In genomic region chr17:59525668-59526067, GRCh38 we compare ENCODE assay signal across 36 cellular contexts.
"Had no signal": no experiment of that assay in that cellular context is flagged by ENCODE, and none has a peak within 500 bp of the region (broad histone marks: within the 10 kb centered on the region; RNA-seq: fewer than 3 reads in every experiment).

No MANE protein-coding gene starts in this region.

- H3K36me3 Mint-ChIP-seq: activated CD8-positive, alpha-beta memory T cell treated with anti-CD3 and anti-CD28 coated beads, Interleukin-2, amount 10 ng/mL, durations not matched to agents 7 days and 5 days; activated naive CD4-positive, alpha-beta T cell treated with anti-CD3 and anti-CD28 coated beads, Interleukin-2, amount 10 ng/mL, durations not matched to agents 7 days and 5 days; activated naive CD4-positive, alpha-beta T cell treated with anti-CD3 and anti-CD28 coated beads, Interleukin-2, amount 50 U/mL, for 24 hours; activated naive CD8-positive, alpha-beta T cell; activated naive CD8-positive, alpha-beta T cell treated with anti-CD3 and anti-CD28 coated beads, Interleukin-2, amount 10 ng/mL, durations not matched to agents 7 days and 5 days had no signal

- H3K4me3 ChIP-seq: body of pancreas, breast epithelium had no signal

- H3K36me3 ChIP-seq: brain microvascular endothelial cell, breast epithelium had no signal

- H3K27me3 ChIP-seq: body of pancreas, brain microvascular endothelial cell, breast epithelium had no signal

- H3K9me3 ChIP-seq: body of pancreas, breast epithelium had no signal

- H3K4me1 ChIP-seq: breast epithelium had no signal

- H3K9me3 Mint-ChIP-seq: activated B cell treated with CpG ODN at 0.5 μM for 24 hours; activated CD4-positive, alpha-beta memory T cell treated with anti-CD3 and anti-CD28 coated beads, Interleukin-2, amount 10 ng/mL, durations not matched to agents 7 days and 5 days; activated CD4-positive, alpha-beta T cell treated with anti-CD3 and anti-CD28 coated beads, Interleukin-2, amount 10 ng/mL, durations not matched to agents 7 days and 5 days; activated naive CD4-positive, alpha-beta T cell treated with anti-CD3 and anti-CD28 coated beads, Interleukin-2, amount 10 ng/mL, durations not matched to agents 7 days and 5 days; activated naive CD4-positive, alpha-beta T cell treated with anti-CD3 and anti-CD28 coated beads, Interleukin-2, amount 50 U/mL, for 24 hours; activated naive CD8-positive, alpha-beta T cell treated with anti-CD3 and anti-CD28 coated beads, Interleukin-2, amount 10 ng/mL, durations not matched to agents 7 days and 5 days; activated naive CD8-positive, alpha-beta T cell treated with anti-CD3 and anti-CD28 coated beads, Interleukin-2, amount 50 U/mL, for 24 hours; activated T-cell treated with anti-CD3 and anti-CD28 coated beads, Interleukin-2, amount 50 U/mL, for 24 hours; activated T-helper 2 cell treated with anti-CD3 and anti-CD28 coated beads, Interferon-gamma antibody, Interleukin-2, Interleukin-4, amounts not matched to agents 10 μg/mL and 5 μg/mL and 100 μg/mL, durations not matched to agents 14 hours and 24 hours and 36 hours; T-helper 1 cell treated with Interleukin-12 subunit alpha and Interleukin-12 subunit beta and Interleukin-4 antibody, amounts not matched to agents 30 μg/mL and 1 μg/mL, for 36 hours; T-helper 2 cell treated with Interferon-gamma antibody and Interleukin-4, amounts not matched to agents 5 μg/mL and 100 μg/mL, for 36 hours had no signal

- ATAC-seq: activated CD4-positive, alpha-beta T cell treated with anti-CD3 and anti-CD28 coated beads for 36 hours; activated CD8-positive, alpha-beta memory T cell treated with anti-CD3 and anti-CD28 coated beads, Interleukin-2, amount 10 ng/mL, durations not matched to agents 7 days and 5 days; activated CD8-positive, alpha-beta T cell treated with anti-CD3 and anti-CD28 coated beads, Interleukin-2, amount 10 ng/mL, durations not matched to agents 7 days and 5 days; activated naive CD8-positive, alpha-beta T cell treated with anti-CD3 and anti-CD28 coated beads, Interleukin-2, amount 50 U/mL, for 24 hours; body of pancreas had no signal

- DNase-seq: activated B cell treated with CpG ODN at 0.5 μM for 24 hours; activated CD4-positive, alpha-beta memory T cell treated with anti-CD3 and anti-CD28 coated beads, Interleukin-2, amount 10 ng/mL, durations not matched to agents 7 days and 5 days; activated CD4-positive, alpha-beta T cell treated with anti-CD3 and anti-CD28 coated beads for 1 hour; activated CD4-positive, alpha-beta T cell treated with anti-CD3 and anti-CD28 coated beads for 36 hours; activated CD4-positive, alpha-beta T cell treated with anti-CD3 and anti-CD28 coated beads for 48 hours; activated CD4-positive, alpha-beta T cell treated with anti-CD3 and anti-CD28 coated beads, Interleukin-2, amount 10 ng/mL, durations not matched to agents 7 days and 5 days; activated CD4-positive, alpha-beta T cell treated with anti-CD3 and anti-CD28 coated beads, Interleukin-2, amount 50 U/mL, for 48 hours; activated CD8-positive, alpha-beta memory T cell treated with anti-CD3 and anti-CD28 coated beads for 24 hours; activated CD8-positive, alpha-beta memory T cell treated with anti-CD3 and anti-CD28 coated beads, Interleukin-2, amount 10 ng/mL, durations not matched to agents 7 days and 5 days; activated CD8-positive, alpha-beta memory T cell treated with anti-CD3 and anti-CD28 coated beads, Interleukin-2, amount 50 U/mL, for 48 hours; activated CD8-positive, alpha-beta T cell treated with anti-CD3 and anti-CD28 coated beads, Interleukin-2, amount 10 ng/mL, durations not matched to agents 7 days and 5 days; activated effector memory CD4-positive, alpha-beta T cell treated with Interleukin-2 at 50 U/mL for 16 hours; activated gamma-delta T cell; activated naive CD4-positive, alpha-beta T cell treated with anti-CD3 and anti-CD28 coated beads, Interleukin-2, amount 10 ng/mL, durations not matched to agents 7 days and 5 days; activated naive CD4-positive, alpha-beta T cell treated with Interleukin-2 at 50 U/mL for 16 hours; activated naive CD8-positive, alpha-beta T cell treated with anti-CD3 and anti-CD28 coated beads, Interleukin-2, amount 10 ng/mL, durations not matched to agents 7 days and 5 days; activated naive CD8-positive, alpha-beta T cell treated with anti-CD3 and anti-CD28 coated beads, Interleukin-2, amount 50 U/mL, for 24 hours; activated T-cell treated with anti-CD3 and anti-CD28 coated beads, Interleukin-2, amount 50 U/mL, for 24 hours; activated T-cell treated with anti-CD3 and anti-CD28 coated beads, Interleukin-2, amount 50 U/mL, for 48 hours; amniotic stem cell; aorta; body of pancreas; brain microvascular endothelial cell; central memory CD4-positive, alpha-beta T cell; T-helper 1 cell; T-helper 2 cell; T-helper 9 cell had no signal

- H3K4me3 Mint-ChIP-seq: activated B cell treated with CpG ODN at 0.5 μM for 24 hours; activated CD4-positive, alpha-beta memory T cell treated with anti-CD3 and anti-CD28 coated beads, Interleukin-2, amount 10 ng/mL, durations not matched to agents 7 days and 5 days; activated CD4-positive, alpha-beta T cell treated with anti-CD3 and anti-CD28 coated beads for 36 hours; activated CD4-positive, alpha-beta T cell treated with anti-CD3 and anti-CD28 coated beads, Interleukin-2, amount 10 ng/mL, durations not matched to agents 7 days and 5 days; activated CD8-positive, alpha-beta memory T cell treated with anti-CD3 and anti-CD28 coated beads, Interleukin-2, amount 10 ng/mL, durations not matched to agents 7 days and 5 days; activated CD8-positive, alpha-beta T cell treated with anti-CD3 and anti-CD28 coated beads, Interleukin-2, amount 10 ng/mL, durations not matched to agents 7 days and 5 days; activated naive CD4-positive, alpha-beta T cell treated with anti-CD3 and anti-CD28 coated beads, Interleukin-2, amount 10 ng/mL, durations not matched to agents 7 days and 5 days; activated naive CD4-positive, alpha-beta T cell treated with anti-CD3 and anti-CD28 coated beads, Interleukin-2, amount 50 U/mL, for 24 hours; activated naive CD8-positive, alpha-beta T cell; activated naive CD8-positive, alpha-beta T cell treated with anti-CD3 and anti-CD28 coated beads, Interleukin-2, amount 10 ng/mL, durations not matched to agents 7 days and 5 days; activated naive CD8-positive, alpha-beta T cell treated with anti-CD3 and anti-CD28 coated beads, Interleukin-2, amount 50 U/mL, for 24 hours; activated T-cell treated with anti-CD3 and anti-CD28 coated beads, Interleukin-2, amount 50 U/mL, for 24 hours; T-helper 1 cell treated with Interleukin-12 subunit alpha and Interleukin-12 subunit beta and Interleukin-4 antibody, amounts not matched to agents 30 μg/mL and 1 μg/mL, for 36 hours; T-helper 2 cell treated with Interferon-gamma antibody and Interleukin-4, amounts not matched to agents 5 μg/mL and 100 μg/mL, for 36 hours had no signal

- H3K27ac Mint-ChIP-seq: activated B cell treated with CpG ODN at 0.5 μM for 24 hours; activated CD4-positive, alpha-beta memory T cell treated with anti-CD3 and anti-CD28 coated beads, Interleukin-2, amount 10 ng/mL, durations not matched to agents 7 days and 5 days; activated CD4-positive, alpha-beta T cell treated with anti-CD3 and anti-CD28 coated beads for 36 hours; activated CD4-positive, alpha-beta T cell treated with anti-CD3 and anti-CD28 coated beads, Interleukin-2, amount 10 ng/mL, durations not matched to agents 7 days and 5 days; activated CD8-positive, alpha-beta memory T cell treated with anti-CD3 and anti-CD28 coated beads, Interleukin-2, amount 10 ng/mL, durations not matched to agents 7 days and 5 days; activated CD8-positive, alpha-beta T cell treated with anti-CD3 and anti-CD28 coated beads, Interleukin-2, amount 10 ng/mL, durations not matched to agents 7 days and 5 days; activated naive CD4-positive, alpha-beta T cell treated with anti-CD3 and anti-CD28 coated beads, Interleukin-2, amount 10 ng/mL, durations not matched to agents 7 days and 5 days; activated naive CD4-positive, alpha-beta T cell treated with anti-CD3 and anti-CD28 coated beads, Interleukin-2, amount 50 U/mL, for 24 hours; activated naive CD8-positive, alpha-beta T cell; activated naive CD8-positive, alpha-beta T cell treated with anti-CD3 and anti-CD28 coated beads, Interleukin-2, amount 10 ng/mL, durations not matched to agents 7 days and 5 days; activated naive CD8-positive, alpha-beta T cell treated with anti-CD3 and anti-CD28 coated beads, Interleukin-2, amount 50 U/mL, for 24 hours; activated T-cell treated with anti-CD3 and anti-CD28 coated beads, Interleukin-2, amount 50 U/mL, for 24 hours; activated T-helper 2 cell treated with anti-CD3 and anti-CD28 coated beads, Interferon-gamma antibody, Interleukin-2, Interleukin-4, amounts not matched to agents 10 μg/mL and 5 μg/mL and 100 μg/mL, durations not matched to agents 14 hours and 24 hours and 36 hours; T-helper 1 cell treated with Interleukin-12 subunit alpha and Interleukin-12 subunit beta and Interleukin-4 antibody, amounts not matched to agents 30 μg/mL and 1 μg/mL, for 36 hours; T-helper 2 cell treated with Interferon-gamma antibody and Interleukin-4, amounts not matched to agents 5 μg/mL and 100 μg/mL, for 36 hours had no signal

- FAIRE-seq: astrocyte, TTC549 had no signal

- H3K27ac ChIP-seq: body of pancreas, brain microvascular endothelial cell, breast epithelium, VCaP had no signal
